Comparison of ENCODE assay signal across 2 cellular contexts in genomic region chr11:46364056-46364455, GRCh38.
TF ChIP-seq lines count a peak whose summit lies in the region.

No MANE protein-coding gene starts in this region.

TF ChIP-seq in IMR-90, 13 proteins besides CTCF, POLR2A, EP300 and RAD21:
- TF ChIP-seq ELK1 (IDR thresholded peaks at IDR 0.05; ENCODE audit: borderline replicate concordance, low read depth, low read length) (no peak), CHD1 (IDR thresholded peaks at IDR 0.05; ENCODE audit: low read depth, low read length) (no peak)
TF ChIP-seq in IMR-90: peak in this region for 0.

TF ChIP-seq in GM23338, 12 proteins besides CTCF, POLR2A, EP300 and RAD21:
- TF ChIP-seq POLR2AphosphoS5 (IDR thresholded peaks at IDR 0.05; ENCODE audit: low read depth) (no peak), ZNF462 (CRISPR knock-in tag; IDR thresholded peaks at IDR 0.05) (no peak), CREB1 (CRISPR knock-in tag; IDR thresholded peaks at IDR 0.05; ENCODE audit: low read depth) (no peak), ZNF114 (CRISPR knock-in tag; IDR thresholded peaks at IDR 0.05) (no peak), STAT1 (IDR thresholded peaks at IDR 0.05; ENCODE audit: unreplicated experiment) (no peak), JUNB (IDR thresholded peaks at IDR 0.05; ENCODE audit: unreplicated experiment) (no peak), ZNF331 (CRISPR knock-in tag; IDR thresholded peaks at IDR 0.05; ENCODE audit: low read depth) (no peak), EZH2 (IDR thresholded peaks at IDR 0.05; ENCODE audit: low read depth, unreplicated experiment) (no peak), NANOG (IDR thresholded peaks at IDR 0.05; ENCODE audit: borderline replicate concordance) (no peak), EZH2phosphoT487 (IDR thresholded peaks at IDR 0.05; ENCODE audit: unreplicated experiment) (no peak)
- TF ChIP-seq, protein P1, sequence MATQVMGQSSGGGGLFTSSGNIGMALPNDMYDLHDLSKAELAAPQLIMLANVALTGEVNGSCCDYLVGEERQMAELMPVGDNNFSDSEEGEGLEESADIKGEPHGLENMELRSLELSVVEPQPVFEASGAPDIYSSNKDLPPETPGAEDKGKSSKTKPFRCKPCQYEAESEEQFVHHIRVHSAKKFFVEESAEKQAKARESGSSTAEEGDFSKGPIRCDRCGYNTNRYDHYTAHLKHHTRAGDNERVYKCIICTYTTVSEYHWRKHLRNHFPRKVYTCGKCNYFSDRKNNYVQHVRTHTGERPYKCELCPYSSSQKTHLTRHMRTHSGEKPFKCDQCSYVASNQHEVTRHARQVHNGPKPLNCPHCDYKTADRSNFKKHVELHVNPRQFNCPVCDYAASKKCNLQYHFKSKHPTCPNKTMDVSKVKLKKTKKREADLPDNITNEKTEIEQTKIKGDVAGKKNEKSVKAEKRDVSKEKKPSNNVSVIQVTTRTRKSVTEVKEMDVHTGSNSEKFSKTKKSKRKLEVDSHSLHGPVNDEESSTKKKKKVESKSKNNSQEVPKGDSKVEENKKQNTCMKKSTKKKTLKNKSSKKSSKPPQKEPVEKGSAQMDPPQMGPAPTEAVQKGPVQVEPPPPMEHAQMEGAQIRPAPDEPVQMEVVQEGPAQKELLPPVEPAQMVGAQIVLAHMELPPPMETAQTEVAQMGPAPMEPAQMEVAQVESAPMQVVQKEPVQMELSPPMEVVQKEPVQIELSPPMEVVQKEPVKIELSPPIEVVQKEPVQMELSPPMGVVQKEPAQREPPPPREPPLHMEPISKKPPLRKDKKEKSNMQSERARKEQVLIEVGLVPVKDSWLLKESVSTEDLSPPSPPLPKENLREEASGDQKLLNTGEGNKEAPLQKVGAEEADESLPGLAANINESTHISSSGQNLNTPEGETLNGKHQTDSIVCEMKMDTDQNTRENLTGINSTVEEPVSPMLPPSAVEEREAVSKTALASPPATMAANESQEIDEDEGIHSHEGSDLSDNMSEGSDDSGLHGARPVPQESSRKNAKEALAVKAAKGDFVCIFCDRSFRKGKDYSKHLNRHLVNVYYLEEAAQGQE (IDR thresholded peaks at IDR 0.05; ENCODE audit: unreplicated experiment), result no peak
- TF ChIP-seq, protein P2, sequence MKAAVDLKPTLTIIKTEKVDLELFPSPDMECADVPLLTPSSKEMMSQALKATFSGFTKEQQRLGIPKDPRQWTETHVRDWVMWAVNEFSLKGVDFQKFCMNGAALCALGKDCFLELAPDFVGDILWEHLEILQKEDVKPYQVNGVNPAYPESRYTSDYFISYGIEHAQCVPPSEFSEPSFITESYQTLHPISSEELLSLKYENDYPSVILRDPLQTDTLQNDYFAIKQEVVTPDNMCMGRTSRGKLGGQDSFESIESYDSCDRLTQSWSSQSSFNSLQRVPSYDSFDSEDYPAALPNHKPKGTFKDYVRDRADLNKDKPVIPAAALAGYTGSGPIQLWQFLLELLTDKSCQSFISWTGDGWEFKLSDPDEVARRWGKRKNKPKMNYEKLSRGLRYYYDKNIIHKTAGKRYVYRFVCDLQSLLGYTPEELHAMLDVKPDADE (IDR thresholded peaks at IDR 0.05), result no peak
TF ChIP-seq in GM23338: peak in this region for 0.
